Comparison of ENCODE assay signal across 1 cellular context in the genomic region with DNA sequence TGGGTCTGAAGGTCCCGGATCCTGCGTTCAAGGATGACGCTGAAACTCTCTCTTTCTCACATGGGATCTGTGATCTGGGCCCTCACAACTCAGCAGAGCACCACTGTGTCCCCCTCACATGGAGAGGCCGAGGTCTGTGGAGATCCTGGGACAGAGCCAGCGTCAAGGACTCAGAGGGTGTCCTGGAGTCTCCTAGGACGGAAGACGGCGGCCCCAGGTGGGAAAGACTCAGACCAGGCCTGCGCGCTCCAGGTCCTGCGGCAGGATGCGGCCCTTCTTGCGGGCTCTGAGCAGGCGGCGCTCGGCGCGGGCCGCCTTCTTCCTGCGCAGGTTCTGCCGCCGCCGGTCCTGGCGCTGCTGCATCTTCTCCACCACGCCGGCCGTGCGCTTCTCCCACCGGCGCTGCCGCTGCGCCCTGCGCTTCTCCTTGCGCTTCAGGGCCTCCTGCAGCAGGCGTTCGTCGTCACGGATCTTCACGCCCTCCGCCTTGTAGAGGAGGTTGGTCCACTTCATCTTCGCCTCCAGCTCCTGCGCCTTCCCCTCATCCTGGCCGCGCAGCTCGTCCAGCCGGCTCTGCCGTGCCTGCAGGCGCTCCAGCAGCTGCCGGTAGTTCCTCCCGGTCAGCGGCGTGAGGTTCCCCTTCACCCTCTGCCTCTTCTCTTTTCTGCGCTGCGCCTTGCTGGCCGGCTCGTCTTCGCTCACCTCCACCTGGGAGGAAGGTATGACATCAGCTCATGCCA.
TF ChIP-seq lines count a peak whose summit lies in the region.

No MANE protein-coding gene starts in this region.

TF ChIP-seq in WTC11, 78 proteins besides CTCF, POLR2A, EP300 and RAD21 (continued from another document):
- TF ChIP-seq, protein P1, sequence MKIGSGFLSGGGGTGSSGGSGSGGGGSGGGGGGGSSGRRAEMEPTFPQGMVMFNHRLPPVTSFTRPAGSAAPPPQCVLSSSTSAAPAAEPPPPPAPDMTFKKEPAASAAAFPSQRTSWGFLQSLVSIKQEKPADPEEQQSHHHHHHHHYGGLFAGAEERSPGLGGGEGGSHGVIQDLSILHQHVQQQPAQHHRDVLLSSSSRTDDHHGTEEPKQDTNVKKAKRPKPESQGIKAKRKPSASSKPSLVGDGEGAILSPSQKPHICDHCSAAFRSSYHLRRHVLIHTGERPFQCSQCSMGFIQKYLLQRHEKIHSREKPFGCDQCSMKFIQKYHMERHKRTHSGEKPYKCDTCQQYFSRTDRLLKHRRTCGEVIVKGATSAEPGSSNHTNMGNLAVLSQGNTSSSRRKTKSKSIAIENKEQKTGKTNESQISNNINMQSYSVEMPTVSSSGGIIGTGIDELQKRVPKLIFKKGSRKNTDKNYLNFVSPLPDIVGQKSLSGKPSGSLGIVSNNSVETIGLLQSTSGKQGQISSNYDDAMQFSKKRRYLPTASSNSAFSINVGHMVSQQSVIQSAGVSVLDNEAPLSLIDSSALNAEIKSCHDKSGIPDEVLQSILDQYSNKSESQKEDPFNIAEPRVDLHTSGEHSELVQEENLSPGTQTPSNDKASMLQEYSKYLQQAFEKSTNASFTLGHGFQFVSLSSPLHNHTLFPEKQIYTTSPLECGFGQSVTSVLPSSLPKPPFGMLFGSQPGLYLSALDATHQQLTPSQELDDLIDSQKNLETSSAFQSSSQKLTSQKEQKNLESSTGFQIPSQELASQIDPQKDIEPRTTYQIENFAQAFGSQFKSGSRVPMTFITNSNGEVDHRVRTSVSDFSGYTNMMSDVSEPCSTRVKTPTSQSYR (CRISPR knock-in tag; IDR thresholded peaks at IDR 0.05), result no peak
- TF ChIP-seq RORB (CRISPR knock-in tag; IDR thresholded peaks at IDR 0.05) (no peak), E2F4 (CRISPR knock-in tag; IDR thresholded peaks at IDR 0.05; ENCODE audit: borderline replicate concordance, low read depth) (no peak)
TF ChIP-seq in WTC11: peak in this region for 0.
